Comparison of ENCODE assay signal across 8 cellular contexts in genomic region chr12:55925870-55926737, GRCh38. TPM values are rescaled to one million over a fixed set of nuclear protein-coding genes. Genes with fewer than 3 reads are reported as not detected.
DNase-seq lines count a peak whose midpoint lies in the region; ATAC-seq and TF ChIP-seq lines count a peak whose summit lies in the region.

No MANE protein-coding gene starts in this region.

- peaks cover 58% of the 10 kb centered on the region for H3F3A ChIP-seq in SU-DHL-6 (ENCODE audit: insufficient read depth)

- 10 to 14% methylated on average over 10 of the region's 10 CpGs for WGBS in sigmoid colon, 2 donors

- TF ChIP-seq CTCF in SU-DHL-6 (IDR thresholded peaks at IDR 0.05; ENCODE audit: insufficient read depth, low read length, poor library complexity, severe bottlenecking) (no peak), fibroblast of lung (conservative IDR thresholded peaks at IDR 0.05 in 1 of 2, IDR thresholded peaks at IDR 0.05 in 1 of 2; ENCODE audit: low read depth in 1 of 2, low read length in 2 of 2) (no peak), sigmoid colon (IDR thresholded peaks at IDR 0.05) (no peak)

- peak overlapping the region; percentile 92 for H3K4me3 ChIP-seq in SU-DHL-6 (ENCODE audit: insufficient read depth, low read length, poor library complexity, severe bottlenecking)
- peak overlapping the region; percentile 84 to 100 (median 98) for H3K4me3 ChIP-seq in fibroblast of lung (replicated peaks in 1 of 4; ENCODE audit: control extremely low read depth in 1 of 4, insufficient read depth in 1 of 4, low read depth in 3 of 4, low read length in 4 of 4)
- peak overlapping the region; percentile 53 to 94 (median 86) for H3K4me3 ChIP-seq in sigmoid colon

- no peak for ATAC-seq in GM21619 (IDR thresholded peaks at IDR 0.05; ENCODE audit: unreplicated experiment)

- intact Hi-C loops in sigmoid colon (cut with DNase I): loop anchor here (1.0 to 5.0 kb wide), 3 partner anchors 97 to 184 kb away; partner anchors contain the start of genes DNAJC14, GDF11 and RPS26

- no peaks in the 10 kb centered on the region for H3K27me3 Mint-ChIP-seq in activated CD4-positive, alpha-beta T cell treated with anti-CD3 and anti-CD28 coated beads, Interleukin-2, amount 10 ng/mL, durations not matched to agents 7 days and 5 days

- H3K4me2 ChIP-seq in SU-DHL-6 (ENCODE audit: low read depth, low read length, poor library complexity, severe bottlenecking) (peak overlapping the region; percentile 86), fibroblast of lung (ENCODE audit: extremely low read depth, insufficient read depth, low read length) (peak overlapping the region; percentile 64)

- H3K79me2 ChIP-seq in SU-DHL-6 (ENCODE audit: insufficient read depth, low read length) (peaks cover 61% of the 10 kb centered on the region), fibroblast of lung (ENCODE audit: control insufficient read depth, insufficient read depth, low read length) (peaks cover 45% of the 10 kb centered on the region)

- H3K4me1 ChIP-seq in fibroblast of lung (ENCODE audit: control insufficient read depth, extremely low read depth, insufficient read depth, low read length) (peaks cover 7% of the 10 kb centered on the region), sigmoid colon (peaks cover 0 to 44% (median 37%) of the 10 kb centered on the region in 4 donors)

- H3K9ac ChIP-seq in SU-DHL-6 (ENCODE audit: low read length) (peak overlapping the region; percentile 91), fibroblast of lung (ENCODE audit: insufficient read depth, low read length) (peak overlapping the region; percentile 90)

- H3K27me3 ChIP-seq in SU-DHL-6 (ENCODE audit: low read length) (no peaks in the 10 kb centered on the region), fibroblast of lung (ENCODE audit: control insufficient read depth, insufficient read depth, low read length) (no peaks in the 10 kb centered on the region), sigmoid colon (no peaks in the 10 kb centered on the region)

- peak overlapping the region; percentile 99 for H3K27ac Mint-ChIP-seq in activated CD4-positive, alpha-beta T cell treated with anti-CD3 and anti-CD28 coated beads, Interleukin-2, amount 10 ng/mL, durations not matched to agents 7 days and 5 days

- H3K27ac ChIP-seq in SU-DHL-6 (ENCODE audit: low read depth, low read length): peak overlapping the region; percentile 100
- H3K27ac ChIP-seq in fibroblast of lung (ENCODE audit: insufficient read depth, low read length): peak overlapping the region; percentile 94
- H3K27ac ChIP-seq in sigmoid colon: peak overlapping the region; percentile 84 to 98 (median 98)

- H3K4me3 Mint-ChIP-seq in activated CD4-positive, alpha-beta T cell treated with anti-CD3 and anti-CD28 coated beads, Interleukin-2, amount 10 ng/mL, durations not matched to agents 7 days and 5 days: peak overlapping the region; percentile 89

- no peak for TF ChIP-seq EP300 in sigmoid colon (IDR thresholded peaks at IDR 0.05)

- no peaks in the 10 kb centered on the region for H3K9me3 Mint-ChIP-seq in activated CD4-positive, alpha-beta T cell treated with anti-CD3 and anti-CD28 coated beads, Interleukin-2, amount 10 ng/mL, durations not matched to agents 7 days and 5 days

- H2AFZ ChIP-seq in SU-DHL-6 (ENCODE audit: low read depth, low read length, severe bottlenecking) (peak overlapping the region; percentile 37), fibroblast of lung (ENCODE audit: low read length) (no peak overlapping the region)

- peaks cover 5% of the 10 kb centered on the region; the same call in 1 of the 2 replicates for H3K36me3 ChIP-seq in SU-DHL-6 (ENCODE audit: low read length)
- no peaks in the 10 kb centered on the region for H3K36me3 ChIP-seq in fibroblast of lung (ENCODE audit: control insufficient read depth, insufficient read depth, low read length)
- peaks cover 0 to 10% (median 0%) of the 10 kb centered on the region in 4 donors for H3K36me3 ChIP-seq in sigmoid colon

- H3K36me3 Mint-ChIP-seq in activated CD4-positive, alpha-beta T cell treated with anti-CD3 and anti-CD28 coated beads, Interleukin-2, amount 10 ng/mL, durations not matched to agents 7 days and 5 days (ENCODE audit: low read depth): peaks cover 50% of the 10 kb centered on the region

- H3K9me2 ChIP-seq in SU-DHL-6 (replicated peaks; ENCODE audit: insufficient read depth, low read length): no peaks in the 10 kb centered on the region

- POLR2A ChIA-PET in activated CD4-positive, alpha-beta T cell treated with anti-CD3 and anti-CD28 coated beads, Interleukin-2, amount 10 ng/mL, durations not matched to agents 7 days and 5 days (lab: Charles Lee): interaction anchor here (1.5 kb wide), 1 partner anchor 108 kb away, joined by 5 read pairs; the partner anchor contains the start of gene ORMDL2

- no peak for TF ChIP-seq POLR2A in sigmoid colon (IDR thresholded peaks at IDR 0.05)

- H3K4me1 Mint-ChIP-seq in activated CD4-positive, alpha-beta T cell treated with anti-CD3 and anti-CD28 coated beads, Interleukin-2, amount 10 ng/mL, durations not matched to agents 7 days and 5 days: peaks cover 46% of the 10 kb centered on the region

- DNase-seq in activated CD4-positive, alpha-beta T cell treated with anti-CD3 and anti-CD28 coated beads, Interleukin-2, amount 10 ng/mL, durations not matched to agents 7 days and 5 days: no peak
- no peak for DNase-seq in activated CD4-positive, alpha-beta T cell treated with anti-CD3 and anti-CD28 coated beads, Interleukin-2, amount 50 U/mL, for 1 hour
- no peak for DNase-seq in fibroblast of lung (ENCODE audit: low read depth in 2 of 2)
- DNase-seq in sigmoid colon: no peak
- no peak for DNase-seq in putamen (ENCODE audit: low spot score)
- DNase-seq in pons (ENCODE audit: low spot score): no peak

- H3K9me3 ChIP-seq in SU-DHL-6 (ENCODE audit: insufficient read depth, low read length) (no peaks in the 10 kb centered on the region), fibroblast of lung (ENCODE audit: control insufficient read depth, insufficient read depth, low read depth, low read length) (no peaks in the 10 kb centered on the region), sigmoid colon (no peaks in the 10 kb centered on the region)

- peaks cover 6% of the 10 kb centered on the region; the same call in 1 of the 2 replicates for H4K20me1 ChIP-seq in SU-DHL-6 (ENCODE audit: low read depth, low read length)
- no peaks in the 10 kb centered on the region for H4K20me1 ChIP-seq in fibroblast of lung (ENCODE audit: control insufficient read depth, extremely low read depth, insufficient read depth, low read length)

- CTCF ChIA-PET in activated CD4-positive, alpha-beta T cell treated with anti-CD3 and anti-CD28 coated beads, Interleukin-2, amount 10 ng/mL, durations not matched to agents 7 days and 5 days (lab: Charles Lee): interaction anchor here (0.8 to 6.8 kb wide), 21 partner anchors 8 to 210 kb away, joined by 3 to 45 read pairs (median 3); partner anchors contain the start of genes BLOC1S1, DNAJC14, ORMDL2 and RAB5B

RNA-seq across cellular contexts. Expression of gene PYM1, which starts 1.6 kb away (rescaled TPM):
- total RNA-seq in activated CD4-positive, alpha-beta T cell treated with anti-CD3 and anti-CD28 coated beads, Interleukin-2, amount 10 ng/mL, durations not matched to agents 7 days and 5 days: 10 to 100 TPM; 50.3 to 50.7 TPM
- 28.5 and 38.6 TPM in 2 replicates for total RNA-seq in fibroblast of lung
- polyA plus RNA-seq in fibroblast of lung: 27.8 and 29.3 TPM in 2 replicates
- polyA plus RNA-seq in fibroblast of lung (2012): 30.1 and 30.3 TPM in 2 replicates
- polyA minus RNA-seq in fibroblast of lung (ENCODE audit: low replicate concordance): 8.1 and 16.2 TPM in 2 replicates
- total RNA-seq in sigmoid colon: 10 to 100 TPM; 17.5 to 31.7 (median 27.6) TPM
- 10 to 100 TPM; 59.9 to 93.9 (median 65.5) TPM for polyA plus RNA-seq in sigmoid colon

RNA-seq across cellular contexts. Expression of gene DGKA, which starts 4.9 kb away (rescaled TPM):
- total RNA-seq in activated CD4-positive, alpha-beta T cell treated with anti-CD3 and anti-CD28 coated beads, Interleukin-2, amount 10 ng/mL, durations not matched to agents 7 days and 5 days: 100 to 1,000 TPM; 766 to 771 TPM
- 24.4 and 51.9 TPM in 2 replicates for total RNA-seq in fibroblast of lung
- polyA plus RNA-seq in fibroblast of lung: 41.4 and 44.7 TPM in 2 replicates
- 45.0 and 49.4 TPM in 2 replicates for polyA plus RNA-seq in fibroblast of lung (2012)
- polyA minus RNA-seq in fibroblast of lung (ENCODE audit: low replicate concordance): 66.7 and 111 TPM in 2 replicates
- 10 to 100 TPM; 21.4 to 76.4 (median 49.1) TPM for total RNA-seq in sigmoid colon
- 10 to 100 TPM; 43.0 to 97.8 (median 44.4) TPM for polyA plus RNA-seq in sigmoid colon

RNA-seq across cellular contexts. Expression of gene PMEL, which starts 39.7 kb away (rescaled TPM):
- under 1 TPM in 1 of 2 experiments, not detected in 1; 0.37 TPM for total RNA-seq in activated CD4-positive, alpha-beta T cell treated with anti-CD3 and anti-CD28 coated beads, Interleukin-2, amount 10 ng/mL, durations not matched to agents 7 days and 5 days
- total RNA-seq in fibroblast of lung (0.26 and 0.50 TPM in 2 replicates), sigmoid colon (1 to 10 TPM in 1 of 4 donors, under 1 TPM in 1, not detected in 2; 0.71 to 1.3 TPM)
- polyA plus RNA-seq in fibroblast of lung (0.41 and 0.84 TPM in 2 replicates), sigmoid colon (1 to 10 TPM; 1.2 to 1.8 (median 1.7) TPM)
- polyA plus RNA-seq in fibroblast of lung (2012): 0.25 and 0.86 TPM in 2 replicates
- 6.1 TPM in 1 of 2 replicates, not detected in the other for polyA minus RNA-seq in fibroblast of lung (ENCODE audit: low replicate concordance)

RNA-seq across cellular contexts. Expression of gene CDK2, which starts 40.5 kb away (rescaled TPM):
- 100 to 1,000 TPM in 1 of 2 experiments, 10 to 100 TPM in 1; 96.6 to 106 TPM for total RNA-seq in activated CD4-positive, alpha-beta T cell treated with anti-CD3 and anti-CD28 coated beads, Interleukin-2, amount 10 ng/mL, durations not matched to agents 7 days and 5 days
- total RNA-seq in fibroblast of lung (12.7 and 14.6 TPM in 2 replicates), sigmoid colon (10 to 100 TPM; 11.4 to 27.7 (median 18.8) TPM)
- polyA plus RNA-seq in fibroblast of lung (32.5 and 43.5 TPM in 2 replicates), sigmoid colon (10 to 100 TPM in 2 of 3 donors, 1 to 10 TPM in 1; 7.2 to 23.4 (median 11.1) TPM)
- polyA plus RNA-seq in fibroblast of lung (2012): 22.4 and 39.5 TPM in 2 replicates
- 70.4 and 79.3 TPM in 2 replicates for polyA minus RNA-seq in fibroblast of lung (ENCODE audit: low replicate concordance)

RNA-seq across cellular contexts. Expression of gene RAB5B, which starts 47.8 kb away (rescaled TPM):
- total RNA-seq in activated CD4-positive, alpha-beta T cell treated with anti-CD3 and anti-CD28 coated beads, Interleukin-2, amount 10 ng/mL, durations not matched to agents 7 days and 5 days: 10 to 100 TPM; 56.9 to 58.1 TPM
- total RNA-seq in fibroblast of lung (46.2 and 55.3 TPM in 2 replicates), sigmoid colon (100 to 1,000 TPM in 3 of 4 donors, 10 to 100 TPM in 1; 92.8 to 102 (median 101) TPM)
- polyA plus RNA-seq in fibroblast of lung (144 and 193 TPM in 2 replicates), sigmoid colon (100 to 1,000 TPM in 1 of 3 donors, 10 to 100 TPM in 2; 82.8 to 113 (median 83.5) TPM)
- polyA plus RNA-seq in fibroblast of lung (2012): 67.9 and 91.2 TPM in 2 replicates
- 87.0 and 98.6 TPM in 2 replicates for polyA minus RNA-seq in fibroblast of lung (ENCODE audit: low replicate concordance)

Comparison
In these comparisons a context has a peak if more than half of its experiments do, and no peak if none do; other contexts are left out.
1. RNA of gene DGKA, which starts 4.9 kb away (total RNA-seq): 766 to 771 TPM in activated CD4-positive, alpha-beta T cell treated with anti-CD3 and anti-CD28 coated beads, Interleukin-2, amount 10 ng/mL, durations not matched to agents 7 days and 5 days; 21.4 to 76.4 TPM in sigmoid colon and 24.4 to 51.9 TPM in fibroblast of lung; every median in the first group is over 4 times any median in the second.
2. Peak in every context shown above with its lines, with median percentiles within 50 percentile points of each other: H3K27ac ChIP-seq and H3K4me3 ChIP-seq.